Comparison of ENCODE assay signal across 19 cellular contexts in the genomic region with DNA sequence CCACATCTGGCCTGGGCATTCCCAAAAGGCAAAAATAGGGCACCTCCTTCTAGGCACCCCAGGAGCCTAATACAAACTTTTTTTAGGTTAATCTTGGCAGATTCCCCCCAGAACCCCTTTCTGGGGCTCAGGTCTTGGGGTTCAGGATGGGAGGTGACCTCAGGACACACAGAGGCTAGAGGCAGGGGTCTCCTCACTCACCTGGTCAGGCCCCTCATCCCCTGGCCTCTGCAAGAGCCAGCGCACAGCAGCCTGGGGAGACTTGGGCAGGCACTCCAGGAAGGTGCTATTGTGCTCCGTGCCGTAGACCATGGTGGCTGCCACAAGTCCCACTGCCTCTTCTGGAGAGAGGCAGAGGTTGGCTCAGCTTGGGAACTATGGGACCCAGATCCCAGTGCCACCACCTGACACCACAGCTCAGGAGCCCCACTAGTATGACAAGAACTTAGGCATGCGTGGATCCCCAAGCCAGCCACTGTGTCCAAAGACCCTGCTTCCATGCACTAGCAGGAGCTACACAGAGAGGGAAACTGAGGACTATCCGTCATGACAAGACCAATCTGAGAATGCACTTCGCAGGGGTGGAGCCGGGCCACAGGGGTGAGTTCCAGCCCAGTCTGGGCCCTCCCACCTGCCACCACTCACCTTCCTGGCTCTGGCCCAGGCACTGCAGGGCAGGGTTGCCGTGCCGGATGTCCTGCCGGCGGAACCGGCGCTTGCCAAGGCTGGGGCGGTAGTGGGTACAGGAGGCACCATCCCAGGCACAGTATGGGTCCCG. TPM values are rescaled to one million over a fixed set of nuclear protein-coding genes. Genes with fewer than 3 reads are reported as not detected.
A peak's percentile ranks its signal among the peaks of the same experiment; 100 is the strongest.
DNase-seq lines count a peak whose midpoint lies in the region; ATAC-seq and TF ChIP-seq lines count a peak whose summit lies in the region.
"Had no signal": no experiment of that assay in that cellular context is flagged by ENCODE, and none has a peak within 500 bp of the region (broad histone marks: within the 10 kb centered on the region; RNA-seq: fewer than 3 reads in every experiment).

No MANE protein-coding gene starts in this region.

- no peaks in the 10 kb centered on the region for H3K9me3 ChIP-seq in neuronal stem cell (replicated peaks in 1 of 2; ENCODE audit: control insufficient read depth in 2 of 2, insufficient read depth in 1 of 2, low read depth in 1 of 2, low read length in 2 of 2)

- H3K18ac ChIP-seq in neuronal stem cell (ENCODE audit: low read length), result no peak overlapping the region

- H2BK12ac ChIP-seq in neuronal stem cell (ENCODE audit: low read length), result no peak overlapping the region

- H3K4me2 ChIP-seq in neuronal stem cell (ENCODE audit: insufficient read depth, low read length, poor library complexity, severe bottlenecking), result no peak overlapping the region

- H3K9me3 Mint-ChIP-seq in natural killer cell treated with Interleukin-12 subunit alpha and Interleukin-12 subunit beta and Interleukin-15 and Interleukin-18, amount 100 ng/mL, for 72 hours, result no peaks in the 10 kb centered on the region
- H3K9me3 Mint-ChIP-seq in natural killer cell, result no peaks in the 10 kb centered on the region
- no peaks in the 10 kb centered on the region for H3K9me3 Mint-ChIP-seq in activated CD4-positive, alpha-beta T cell treated with anti-CD3 and anti-CD28 coated beads, Interleukin-2, amount 10 ng/mL, durations not matched to agents 7 days and 5 days
- H3K9me3 Mint-ChIP-seq: activated CD8-positive, alpha-beta T cell treated with anti-CD3 and anti-CD28 coated beads for 36 hours; activated naive CD8-positive, alpha-beta T cell treated with anti-CD3 and anti-CD28 coated beads, Interleukin-2, amount 50 U/mL, for 24 hours; effector memory CD8-positive, alpha-beta T cell had no signal

- H2BK15ac ChIP-seq in neuronal stem cell (ENCODE audit: low read length), result no peak overlapping the region

- H3K36me3 ChIP-seq in neuronal stem cell (replicated peaks in 1 of 2; ENCODE audit: control insufficient read depth in 2 of 2, insufficient read depth in 2 of 2, low read length in 2 of 2), result no peaks in the 10 kb centered on the region
- H3K36me3 ChIP-seq: cardiac muscle cell had no signal

- peak overlapping the region; percentile 49 for H3K23ac ChIP-seq in neuronal stem cell (ENCODE audit: low read depth, low read length, poor library complexity)

- no peak overlapping the region for H3K9ac ChIP-seq in neuronal stem cell (ENCODE audit: low read depth, low read length, poor library complexity)

- no peak overlapping the region for H3K4me3 Mint-ChIP-seq in natural killer cell treated with Interleukin-12 subunit alpha and Interleukin-12 subunit beta and Interleukin-15 and Interleukin-18, amount 100 ng/mL, for 72 hours
- no peak overlapping the region for H3K4me3 Mint-ChIP-seq in natural killer cell
- H3K4me3 Mint-ChIP-seq in activated CD4-positive, alpha-beta T cell treated with anti-CD3 and anti-CD28 coated beads, Interleukin-2, amount 10 ng/mL, durations not matched to agents 7 days and 5 days, result no peak overlapping the region
- H3K4me3 Mint-ChIP-seq: activated CD8-positive, alpha-beta T cell treated with anti-CD3 and anti-CD28 coated beads for 36 hours; activated naive CD8-positive, alpha-beta T cell treated with anti-CD3 and anti-CD28 coated beads, Interleukin-2, amount 50 U/mL, for 24 hours; effector memory CD8-positive, alpha-beta T cell had no signal

- POLR2A ChIA-PET in activated CD4-positive, alpha-beta T cell treated with anti-CD3 and anti-CD28 coated beads, Interleukin-2, amount 10 ng/mL, durations not matched to agents 7 days and 5 days (lab: Charles Lee), result no interaction called here

- peaks cover 0 to 24% (median 0%) of the 10 kb centered on the region in 3 experiments for H3K27me3 ChIP-seq in neuronal stem cell (ENCODE audit: control insufficient read depth in 3 of 3, insufficient read depth in 3 of 3, low read depth in 1 of 3, low read length in 3 of 3)
- H3K27me3 ChIP-seq: cardiac muscle cell had no signal

- H3K27ac ChIP-seq in neuronal stem cell (replicated peaks; ENCODE audit: low read length), result no peak overlapping the region
- H3K27ac ChIP-seq: cardiac muscle cell had no signal

- no peak overlapping the region for H2BK5ac ChIP-seq in neuronal stem cell (ENCODE audit: low read length)

- no peak for TF ChIP-seq CTCF in natural killer cell (IDR thresholded peaks at IDR 0.05)
- TF ChIP-seq CTCF in GM13976 (IDR thresholded peaks at IDR 0.05; ENCODE audit: borderline replicate concordance, control extremely low read depth, extremely low read depth, insufficient read depth, missing control alignments), result no peak

- H3K27me3 Mint-ChIP-seq in natural killer cell treated with Interleukin-12 subunit alpha and Interleukin-12 subunit beta and Interleukin-15 and Interleukin-18, amount 100 ng/mL, for 72 hours, result no peaks in the 10 kb centered on the region
- H3K27me3 Mint-ChIP-seq in natural killer cell (ENCODE audit: low read depth in 2 of 2), result no peaks in the 10 kb centered on the region
- no peaks in the 10 kb centered on the region for H3K27me3 Mint-ChIP-seq in activated CD4-positive, alpha-beta T cell treated with anti-CD3 and anti-CD28 coated beads, Interleukin-2, amount 10 ng/mL, durations not matched to agents 7 days and 5 days
- H3K27me3 Mint-ChIP-seq: activated CD8-positive, alpha-beta T cell treated with anti-CD3 and anti-CD28 coated beads for 36 hours; activated naive CD8-positive, alpha-beta T cell treated with anti-CD3 and anti-CD28 coated beads, Interleukin-2, amount 50 U/mL, for 24 hours had no signal

- no peaks in the 10 kb centered on the region for H3K79me1 ChIP-seq in neuronal stem cell (ENCODE audit: low read depth, low read length)

- no peak for ATAC-seq in natural killer cell treated with Interleukin-12 subunit alpha and Interleukin-12 subunit beta and Interleukin-15 and Interleukin-18, amount 100 ng/mL, for 72 hours
- ATAC-seq in natural killer cell, result no peak
- ATAC-seq in esophagus mucosa, result peak; percentile 87
- ATAC-seq: activated CD8-positive, alpha-beta T cell treated with anti-CD3 and anti-CD28 coated beads for 36 hours; activated naive CD8-positive, alpha-beta T cell treated with anti-CD3 and anti-CD28 coated beads, Interleukin-2, amount 50 U/mL, for 24 hours; effector memory CD8-positive, alpha-beta T cell had no signal

- no peak overlapping the region for H3K27ac Mint-ChIP-seq in natural killer cell treated with Interleukin-12 subunit alpha and Interleukin-12 subunit beta and Interleukin-15 and Interleukin-18, amount 100 ng/mL, for 72 hours
- no peak overlapping the region for H3K27ac Mint-ChIP-seq in natural killer cell
- H3K27ac Mint-ChIP-seq in activated CD4-positive, alpha-beta T cell treated with anti-CD3 and anti-CD28 coated beads, Interleukin-2, amount 10 ng/mL, durations not matched to agents 7 days and 5 days, result no peak overlapping the region
- H3K27ac Mint-ChIP-seq: activated CD8-positive, alpha-beta T cell treated with anti-CD3 and anti-CD28 coated beads for 36 hours; activated naive CD8-positive, alpha-beta T cell treated with anti-CD3 and anti-CD28 coated beads, Interleukin-2, amount 50 U/mL, for 24 hours; effector memory CD8-positive, alpha-beta T cell had no signal

- no peak overlapping the region for H4K91ac ChIP-seq in neuronal stem cell (ENCODE audit: low read depth, low read length, poor library complexity)

- no CpG with 5 or more reads among the region's 15 CpGs for WGBS in neuronal stem cell (ENCODE audit: extremely low coverage in 2 of 2, insufficient read length in 2 of 2, insufficient replicate concordance in 1 of 2), 2 donors

- no peak overlapping the region for H3K4me3 ChIP-seq in neuronal stem cell (ENCODE audit: low read length in 2 of 2)
- H3K4me3 ChIP-seq: cardiac muscle cell had no signal

- H4K8ac ChIP-seq in neuronal stem cell (ENCODE audit: low read depth, low read length), result no peak overlapping the region

- intact Hi-C loops in natural killer cell (cut with micrococcal nuclease), result no loop called here

- peak; percentile 41 for DNase-seq in natural killer cell treated with Interleukin-12 subunit alpha and Interleukin-12 subunit beta and Interleukin-15 and Interleukin-18, amount 100 ng/mL, for 72 hours (ENCODE audit: low spot score)
- DNase-seq in natural killer cell (no peak), neuronal stem cell (ENCODE audit: low spot score) (no peak), NCI-H526 treated with DMSO at 0.1 percent for 48 hours (lab: John Stamatoyannopoulos, UW) (no peak), GM13976 (ENCODE audit: low spot score) (no peak)
- DNase-seq in activated CD4-positive, alpha-beta T cell treated with anti-CD3 and anti-CD28 coated beads, Interleukin-2, amount 50 U/mL, for 48 hours, result no peak
- no peak for DNase-seq in activated CD4-positive, alpha-beta T cell treated with anti-CD3 and anti-CD28 coated beads, Interleukin-2, amount 10 ng/mL, durations not matched to agents 7 days and 5 days
- DNase-seq: activated CD8-positive, alpha-beta T cell treated with anti-CD3 and anti-CD28 coated beads for 36 hours; activated naive CD8-positive, alpha-beta T cell treated with anti-CD3 and anti-CD28 coated beads, Interleukin-2, amount 50 U/mL, for 24 hours; activated T-cell treated with anti-CD3 and anti-CD28 coated beads, Interleukin-2, amount 50 U/mL, for 48 hours; effector memory CD8-positive, alpha-beta T cell; NCI-H1436 treated with DMSO at 0.1 percent for 48 hours; NCI-H345; stimulated activated naive CD4-positive, alpha-beta T cell; SW 1271 had no signal

- peak overlapping the region; percentile 29 for H2AK5ac ChIP-seq in neuronal stem cell (ENCODE audit: low read depth, low read length)

- CTCF ChIA-PET in activated CD4-positive, alpha-beta T cell treated with anti-CD3 and anti-CD28 coated beads, Interleukin-2, amount 10 ng/mL, durations not matched to agents 7 days and 5 days (lab: Charles Lee), result interaction anchor here (0.9 to 1.5 kb wide), 2 partner anchors 10 to 25 kb away, joined by 3 to 5 read pairs; no protein-coding TSS in a partner anchor

- H3K4me1 Mint-ChIP-seq in natural killer cell treated with Interleukin-12 subunit alpha and Interleukin-12 subunit beta and Interleukin-15 and Interleukin-18, amount 100 ng/mL, for 72 hours (ENCODE audit: low read depth in 2 of 2), result no peaks in the 10 kb centered on the region
- H3K4me1 Mint-ChIP-seq in natural killer cell, result no peaks in the 10 kb centered on the region
- H3K4me1 Mint-ChIP-seq in activated CD4-positive, alpha-beta T cell treated with anti-CD3 and anti-CD28 coated beads, Interleukin-2, amount 10 ng/mL, durations not matched to agents 7 days and 5 days, result no peaks in the 10 kb centered on the region
- H3K4me1 Mint-ChIP-seq: activated naive CD8-positive, alpha-beta T cell treated with anti-CD3 and anti-CD28 coated beads, Interleukin-2, amount 50 U/mL, for 24 hours had no signal

- H3K14ac ChIP-seq in neuronal stem cell (ENCODE audit: low read length), result no peak overlapping the region

- in situ Hi-C loops in GM13976 (cut with MboI; ENCODE audit: low sequenced_read_pairs, unreplicated experiment), result no loop called here

- H3K4me1 ChIP-seq in neuronal stem cell (ENCODE audit: control insufficient read depth in 2 of 2, insufficient read depth in 1 of 2, low read depth in 1 of 2, low read length in 2 of 2), result peaks cover 14 to 19% of the 10 kb centered on the region in 2 donors

- no peak overlapping the region for H3K4ac ChIP-seq in neuronal stem cell (ENCODE audit: low read length)

- H2AFZ ChIP-seq in neuronal stem cell (ENCODE audit: low read length), result no peak overlapping the region

- no peaks in the 10 kb centered on the region for H3K36me3 Mint-ChIP-seq in natural killer cell treated with Interleukin-12 subunit alpha and Interleukin-12 subunit beta and Interleukin-15 and Interleukin-18, amount 100 ng/mL, for 72 hours
- H3K36me3 Mint-ChIP-seq in natural killer cell, result no peaks in the 10 kb centered on the region
- no peaks in the 10 kb centered on the region for H3K36me3 Mint-ChIP-seq in activated CD4-positive, alpha-beta T cell treated with anti-CD3 and anti-CD28 coated beads, Interleukin-2, amount 10 ng/mL, durations not matched to agents 7 days and 5 days (ENCODE audit: low read depth)

- no peak overlapping the region for H2BK120ac ChIP-seq in neuronal stem cell (ENCODE audit: low read depth, low read length)

RNA-seq across cellular contexts. Expression of a gene that starts 7.4 kb away (rescaled TPM):
- total RNA-seq in natural killer cell treated with Interleukin-12 subunit alpha and Interleukin-12 subunit beta and Interleukin-15 and Interleukin-18, amount 100 ng/mL, for 72 hours, result under 1 TPM in 1 of 2 donors, not detected in 1; 0.08 TPM
- total RNA-seq in natural killer cell (under 1 TPM in 2 of 3 donors, not detected in 1; 0.07 to 0.55 TPM), esophagus mucosa (2.7 TPM)
- polyA plus RNA-seq in neuronal stem cell (2013, experiment 1 of 2), result 0.77 TPM
- polyA plus RNA-seq in neuronal stem cell (2013, experiment 2 of 2), result 0.87 TPM
- under 1 TPM in 1 of 2 experiments, not detected in 1; 0.15 TPM for total RNA-seq in activated CD4-positive, alpha-beta T cell treated with anti-CD3 and anti-CD28 coated beads, Interleukin-2, amount 10 ng/mL, durations not matched to agents 7 days and 5 days
- total RNA-seq: activated CD8-positive, alpha-beta T cell treated with anti-CD3 and anti-CD28 coated beads for 36 hours had no signal
- polyA plus RNA-seq: AG04450 had no signal

RNA-seq across cellular contexts. Expression of a gene that starts 16.3 kb away (rescaled TPM):
- not detected for total RNA-seq in natural killer cell treated with Interleukin-12 subunit alpha and Interleukin-12 subunit beta and Interleukin-15 and Interleukin-18, amount 100 ng/mL, for 72 hours
- total RNA-seq in natural killer cell (1 to 10 TPM in 2 of 3 donors, not detected in 1; 1.1 to 1.2 TPM), esophagus mucosa (0.88 TPM)
- 7.4 TPM for polyA plus RNA-seq in neuronal stem cell (2013, experiment 1 of 2)
- polyA plus RNA-seq in neuronal stem cell (2013, experiment 2 of 2), result 6.4 TPM
- 1 to 10 TPM; 1.5 to 2.1 TPM for total RNA-seq in activated CD4-positive, alpha-beta T cell treated with anti-CD3 and anti-CD28 coated beads, Interleukin-2, amount 10 ng/mL, durations not matched to agents 7 days and 5 days
- total RNA-seq: pulmonary artery endothelial cell had no signal

RNA-seq across cellular contexts. Expression of a gene that starts 17.9 kb away (rescaled TPM):
- 100 to 1,000 TPM in 1 of 2 donors, 10 to 100 TPM in 1; 72.5 to 116 TPM for total RNA-seq in natural killer cell treated with Interleukin-12 subunit alpha and Interleukin-12 subunit beta and Interleukin-15 and Interleukin-18, amount 100 ng/mL, for 72 hours
- 100 to 1,000 TPM; 162 to 191 (median 175) TPM for total RNA-seq in natural killer cell
- 38.0 TPM for total RNA-seq in esophagus mucosa
- 58.8 TPM for polyA plus RNA-seq in neuronal stem cell (2013, experiment 1 of 2)
- polyA plus RNA-seq in neuronal stem cell (2013, experiment 2 of 2), result 58.4 TPM
- 10 to 100 TPM; 94.5 TPM for total RNA-seq in activated CD4-positive, alpha-beta T cell treated with anti-CD3 and anti-CD28 coated beads, Interleukin-2, amount 10 ng/mL, durations not matched to agents 7 days and 5 days

RNA-seq across cellular contexts. Expression of a gene that starts 27.1 kb away (rescaled TPM):
- 10 to 100 TPM in 1 of 2 donors, 1 to 10 TPM in 1; 3.8 to 11.8 TPM for total RNA-seq in natural killer cell treated with Interleukin-12 subunit alpha and Interleukin-12 subunit beta and Interleukin-15 and Interleukin-18, amount 100 ng/mL, for 72 hours
- total RNA-seq in natural killer cell, result 10 to 100 TPM; 10.9 to 13.5 (median 13.5) TPM
- 6.0 TPM for total RNA-seq in esophagus mucosa
- 23.3 TPM for polyA plus RNA-seq in neuronal stem cell (2013, experiment 1 of 2)
- 25.3 TPM for polyA plus RNA-seq in neuronal stem cell (2013, experiment 2 of 2)
- total RNA-seq in activated CD4-positive, alpha-beta T cell treated with anti-CD3 and anti-CD28 coated beads, Interleukin-2, amount 10 ng/mL, durations not matched to agents 7 days and 5 days, result 10 to 100 TPM; 14.0 to 16.5 TPM

RNA-seq across cellular contexts. Expression of a gene that starts 27.7 kb away (rescaled TPM):
- total RNA-seq in natural killer cell treated with Interleukin-12 subunit alpha and Interleukin-12 subunit beta and Interleukin-15 and Interleukin-18, amount 100 ng/mL, for 72 hours, result 100 to 1,000 TPM in 1 of 2 donors, 10 to 100 TPM in 1; 96.1 to 131 TPM
- total RNA-seq in natural killer cell, result 100 to 1,000 TPM; 141 to 154 (median 145) TPM
- 43.9 TPM for total RNA-seq in esophagus mucosa
- polyA plus RNA-seq in neuronal stem cell (2013, experiment 1 of 2), result 52.3 TPM
- polyA plus RNA-seq in neuronal stem cell (2013, experiment 2 of 2), result 51.8 TPM
- total RNA-seq in activated CD4-positive, alpha-beta T cell treated with anti-CD3 and anti-CD28 coated beads, Interleukin-2, amount 10 ng/mL, durations not matched to agents 7 days and 5 days, result 100 to 1,000 TPM; 102 to 104 TPM
